Comparison of ENCODE assay signal across 1 cellular context in genomic region chr17:55735784-55736405, GRCh38.
TF ChIP-seq lines count a peak whose summit lies in the region.

No MANE protein-coding gene starts in this region.

TF ChIP-seq in WTC11, 78 proteins besides CTCF, POLR2A, EP300 and RAD21 (continued from another document):
- no peak for TF ChIP-seq HMGXB4 (CRISPR knock-in tag; IDR thresholded peaks at IDR 0.05)
- TF ChIP-seq OVOL2 (CRISPR knock-in tag; IDR thresholded peaks at IDR 0.05; ENCODE audit: borderline replicate concordance) = no peak
